Comparison of ENCODE assay signal across 19 cellular contexts in genomic region chr1:193726722-193727121, GRCh38.
DNase-seq lines count a peak whose midpoint lies in the region; ATAC-seq, FAIRE-seq and TF ChIP-seq lines count a peak whose summit lies in the region.
"Had no signal": no experiment of that assay in that cellular context is flagged by ENCODE, and none has a peak within 500 bp of the region (broad histone marks: within the 10 kb centered on the region; RNA-seq: fewer than 3 reads in every experiment).

No MANE protein-coding gene starts in this region.

- H3K4me2 ChIP-seq in mesenchymal stem cell (ENCODE audit: low read length, poor library complexity, severe bottlenecking) = no peak overlapping the region
- H3K4me2 ChIP-seq: A549, BLaER1 had no signal

- no peak overlapping the region for H2AK5ac ChIP-seq in mesenchymal stem cell (ENCODE audit: low read length, severe bottlenecking)

- WGBS in mesenchymal stem cell = 69% methylated on average over 3 of the region's 3 CpGs

- TF ChIP-seq CTCF in D721Med (IDR thresholded peaks at IDR 0.05; ENCODE audit: insufficient read depth, missing control alignments) = no peak

- no peaks in the 10 kb centered on the region for H3K36me3 Mint-ChIP-seq in T-helper 17 cell (ENCODE audit: low read depth)
- H3K36me3 Mint-ChIP-seq in activated T-cell treated with anti-CD3 and anti-CD28 coated beads, Interleukin-2, amount 50 U/mL, for 4 hours (ENCODE audit: insufficient read depth) = no peaks in the 10 kb centered on the region

- H2BK15ac ChIP-seq in mesenchymal stem cell (ENCODE audit: low read depth, poor library complexity, severe bottlenecking) = no peak overlapping the region

- no peaks in the 10 kb centered on the region for H3K27me3 ChIP-seq in mesenchymal stem cell (ENCODE audit: control insufficient read depth in 1 of 2, insufficient read depth in 1 of 2, low read length in 2 of 2)
- H3K27me3 ChIP-seq: BLaER1 had no signal

- no peak overlapping the region for H2BK5ac ChIP-seq in mesenchymal stem cell (ENCODE audit: low read depth, low read length, poor library complexity, severe bottlenecking)

- H3K27me3 Mint-ChIP-seq in T-helper 17 cell = no peaks in the 10 kb centered on the region
- no peaks in the 10 kb centered on the region for H3K27me3 Mint-ChIP-seq in activated T-cell treated with anti-CD3 and anti-CD28 coated beads, Interleukin-2, amount 50 U/mL, for 4 hours (ENCODE audit: low read depth)

- no peak overlapping the region for H2BK12ac ChIP-seq in mesenchymal stem cell (ENCODE audit: low read length in 2 of 2)

- no peaks in the 10 kb centered on the region for H3K4me1 ChIP-seq in mesenchymal stem cell (ENCODE audit: control insufficient read depth, insufficient read depth, low read depth, low read length)
- H3K4me1 ChIP-seq: BLaER1 had no signal

- H3K27ac Mint-ChIP-seq in T-helper 17 cell = peak overlapping the region; percentile 10
- H3K27ac Mint-ChIP-seq: H9, HFFc6 had no signal

- no peak overlapping the region for H3K9ac ChIP-seq in mesenchymal stem cell (ENCODE audit: low read length)
- H3K9ac ChIP-seq: BLaER1 had no signal

- H3K4ac ChIP-seq in mesenchymal stem cell (ENCODE audit: low read depth in 1 of 2, low read length in 2 of 2) = no peak overlapping the region

- FAIRE-seq in D721Med (lab: Jason Lieb, UNC) = peak; percentile 67
- FAIRE-seq: A549, G401.6, GM12891 had no signal

- H3K9me3 ChIP-seq in T-helper 17 cell (ENCODE audit: control insufficient read depth, low read length, poor library complexity, severe bottlenecking) = no peaks in the 10 kb centered on the region
- no peaks in the 10 kb centered on the region for H3K9me3 ChIP-seq in mesenchymal stem cell (ENCODE audit: control insufficient read depth, low read length)
- H3K9me3 ChIP-seq: A549, BLaER1 had no signal

- no peak overlapping the region for H3K4me3 Mint-ChIP-seq in T-helper 17 cell
- no peak overlapping the region for H3K4me3 Mint-ChIP-seq in activated T-cell treated with anti-CD3 and anti-CD28 coated beads, Interleukin-2, amount 50 U/mL, for 4 hours
- H3K4me3 Mint-ChIP-seq: H9, HFFc6 had no signal

- no peak for ATAC-seq in T-helper 17 cell
- no peak for ATAC-seq in stimulated activated naive CD8-positive, alpha-beta T cell treated with anti-CD3 and anti-CD28 coated beads, Interleukin-15, Interleukin-2, amounts not matched to agents 100 U/mL and 50 U/mL, for 24 hours
- no peak for ATAC-seq in activated T-cell treated with anti-CD3 and anti-CD28 coated beads, Interleukin-2, amount 50 U/mL, for 4 hours
- ATAC-seq: A549 had no signal

- no peaks in the 10 kb centered on the region for H3K9me3 Mint-ChIP-seq in activated T-cell treated with anti-CD3 and anti-CD28 coated beads, Interleukin-2, amount 50 U/mL, for 4 hours
- H3K9me3 Mint-ChIP-seq: HFFc6 had no signal

- no peak overlapping the region for H3K23ac ChIP-seq in mesenchymal stem cell (ENCODE audit: low read length in 2 of 2)

- no peak overlapping the region for H3K4me3 ChIP-seq in mesenchymal stem cell (ENCODE audit: insufficient read depth in 1 of 2, low read depth in 1 of 2, low read length in 2 of 2)
- H3K4me3 ChIP-seq: A549, BLaER1 had no signal

- H3K18ac ChIP-seq in mesenchymal stem cell (ENCODE audit: low read depth in 1 of 2, low read length in 2 of 2) = no peak overlapping the region

- no peaks in the 10 kb centered on the region for H3K36me3 ChIP-seq in mesenchymal stem cell (ENCODE audit: control insufficient read depth in 1 of 2, insufficient read depth in 2 of 2, low read depth in 1 of 2, low read length in 2 of 2)
- H3K36me3 ChIP-seq: BLaER1 had no signal

- H3K4me1 Mint-ChIP-seq in T-helper 17 cell = peaks cover 7% of the 10 kb centered on the region
- H3K4me1 Mint-ChIP-seq in activated T-cell treated with anti-CD3 and anti-CD28 coated beads, Interleukin-2, amount 50 U/mL, for 4 hours (ENCODE audit: low read depth) = peaks cover 5% of the 10 kb centered on the region

- DNase-seq in D721Med (ENCODE audit: insufficient read length, low spot score) (no peak), T-helper 17 cell (no peak), mesenchymal stem cell (peak; percentile 23), NAMALWA (ENCODE audit: low spot score) (no peak), NCI-H226 (no peak)
- DNase-seq in stimulated activated naive CD8-positive, alpha-beta T cell treated with anti-CD3 and anti-CD28 coated beads, Interleukin-15, Interleukin-2, amounts not matched to agents 100 U/mL and 50 U/mL, for 24 hours = no peak
- DNase-seq in activated T-cell treated with anti-CD3 and anti-CD28 coated beads, Interleukin-2, amount 50 U/mL, for 4 hours = no peak
- DNase-seq: Calu3, DMS153, DMS79 treated with DMSO at 0.1 percent for 48 hours, EL, GOT3, H9, HFFc6, KBM-7 had no signal

- no peak overlapping the region for H4K8ac ChIP-seq in mesenchymal stem cell (ENCODE audit: low read length)

- no peak overlapping the region for H4K91ac ChIP-seq in mesenchymal stem cell (ENCODE audit: low read length)

- H2AFZ ChIP-seq in mesenchymal stem cell (ENCODE audit: low read depth, low read length) = no peak overlapping the region

- no peak overlapping the region for H3K27ac ChIP-seq in mesenchymal stem cell (ENCODE audit: low read length, poor library complexity, severe bottlenecking)
- H3K27ac ChIP-seq: A549, BLaER1 had no signal

- H3K79me1 ChIP-seq in mesenchymal stem cell (replicated peaks; ENCODE audit: low read length, poor library complexity, severe bottlenecking) = no peaks in the 10 kb centered on the region

- no peak overlapping the region for H2BK120ac ChIP-seq in mesenchymal stem cell (ENCODE audit: low read depth, low read length)

- no peak overlapping the region for H3K14ac ChIP-seq in mesenchymal stem cell (ENCODE audit: low read length in 2 of 2)
